10 cellular contexts compared by ENCODE assay signal in the genomic region with DNA sequence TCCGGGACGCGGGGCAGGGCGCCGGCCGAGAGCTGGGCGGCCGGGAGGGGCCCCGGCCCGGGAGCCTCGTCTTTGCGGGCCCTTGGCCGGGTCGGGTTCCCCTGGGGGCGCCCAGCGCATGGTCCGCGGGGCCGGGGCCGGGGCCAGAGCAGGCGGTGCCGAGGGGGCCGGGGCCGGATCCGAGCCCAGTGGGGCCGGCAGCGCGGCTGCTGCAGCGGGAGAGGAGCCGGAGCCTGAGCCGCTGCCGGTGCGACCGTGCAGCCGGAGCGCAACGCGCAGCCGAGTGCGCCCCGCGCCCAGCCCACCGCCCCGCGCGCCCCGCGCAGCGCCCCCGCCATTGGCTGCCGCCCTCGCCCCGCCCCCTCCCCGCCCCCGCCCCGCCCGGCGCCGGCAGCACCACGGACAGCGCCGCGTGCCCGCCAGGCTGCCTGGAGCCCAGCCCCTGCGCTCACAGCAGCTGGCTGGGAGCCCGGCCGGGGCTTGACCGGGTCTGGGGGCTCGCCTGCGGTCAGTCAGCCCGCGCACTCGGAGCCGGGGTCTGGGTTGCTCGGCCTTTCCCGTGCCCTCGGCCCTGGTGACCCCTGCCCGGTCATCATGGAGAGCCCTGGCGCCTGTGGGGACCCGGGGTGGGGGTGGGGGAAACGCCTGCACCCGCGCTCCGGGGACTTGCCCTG. TPM values are rescaled to one million over a fixed set of nuclear protein-coding genes. Genes with fewer than 3 reads are reported as not detected.
A peak's percentile ranks its signal among the peaks of the same experiment; 100 is the strongest.
DNase-seq lines count a peak whose midpoint lies in the region; ATAC-seq, FAIRE-seq and TF ChIP-seq lines count a peak whose summit lies in the region.
"Had no signal": no experiment of that assay in that cellular context is flagged by ENCODE, and none has a peak within 500 bp of the region (broad histone marks: within the 10 kb centered on the region; RNA-seq: fewer than 3 reads in every experiment).

Gene HRH3 (minus strand): TSS at position 287 of the 674 bp plus-strand sequence. CDS start 308 bp downstream, outside the sequence.

- DNase-seq in CD4-positive, alpha-beta T cell: peak in 9 of 10 experiments; percentile 13 to 53 (median 29)
- DNase-seq in T-helper 1 cell (peak in 3 of 5 donors; percentile 23 to 49 (median 23)), bronchial epithelial cell (ENCODE audit: low read depth) (no peak), left lung (peak in 1 of 2 donors; percentile 83), foreskin melanocyte (no peak)
- DNase-seq in stimulated activated naive CD8-positive, alpha-beta T cell treated with anti-CD3 and anti-CD28 coated beads, Interleukin-15, amount 100 ng/mL, for 72 hours: peak in 1 of 2 donors; percentile 36

- H3K4me3 ChIP-seq in bronchial epithelial cell (ENCODE audit: low read depth, low read length) (peak within 1 kb of the TSS; percentile 8), left lung (peak within 1 kb of the TSS in 1 of 2 donors; percentile 16)
- H3K4me3 ChIP-seq: uterus had no signal

- POLR2A ChIA-PET in CD4-positive, alpha-beta T cell (lab: Charles Lee): no interaction called here

- no peak within 1 kb of the TSS for H3K27ac ChIP-seq in CD4-positive, alpha-beta T cell (ENCODE audit: low read depth, low read length)
- no peak within 1 kb of the TSS for H3K27ac ChIP-seq in left lung
- H3K27ac ChIP-seq: uterus had no signal

- no peaks in the 10 kb centered on the region for H3K36me3 ChIP-seq in bronchial epithelial cell (ENCODE audit: control insufficient read depth, insufficient read depth, low read length)
- H3K36me3 ChIP-seq in left lung: no peaks in the 10 kb centered on the region
- H3K36me3 ChIP-seq: uterus had no signal

- H3K9me3 Mint-ChIP-seq in CD4-positive, alpha-beta T cell: no peaks in the 10 kb centered on the region
- no peaks in the 10 kb centered on the region for H3K9me3 Mint-ChIP-seq in stimulated activated naive CD8-positive, alpha-beta T cell treated with anti-CD3 and anti-CD28 coated beads, Interleukin-15, amount 100 ng/mL, for 72 hours

- no peak within 1 kb of the TSS for H3K27ac Mint-ChIP-seq in CD4-positive, alpha-beta T cell
- H3K27ac Mint-ChIP-seq in stimulated activated naive CD8-positive, alpha-beta T cell treated with anti-CD3 and anti-CD28 coated beads, Interleukin-15, amount 100 ng/mL, for 72 hours: no peak within 1 kb of the TSS

- peak; percentile 89 for ATAC-seq in CD4-positive, alpha-beta T cell (ENCODE audit: poor library complexity)
- ATAC-seq in HG02642 (IDR thresholded peaks at IDR 0.05; ENCODE audit: poor library complexity, unreplicated experiment) (peak; percentile 43), left lung (peak; percentile 84), GM18861 (IDR thresholded peaks at IDR 0.05; ENCODE audit: unreplicated experiment) (no peak)
- ATAC-seq in stimulated activated naive CD8-positive, alpha-beta T cell treated with anti-CD3 and anti-CD28 coated beads, Interleukin-15, amount 100 ng/mL, for 72 hours: peak; percentile 59

- H3K4me1 ChIP-seq in left lung: peaks cover 5 to 11% of the 10 kb centered on the region in 2 donors

- no peak for TF ChIP-seq CTCF in CD4-positive, alpha-beta T cell (IDR thresholded peaks at IDR 0.05)
- no peak for TF ChIP-seq CTCF in bronchial epithelial cell (IDR thresholded peaks at IDR 0.05; ENCODE audit: insufficient read depth, low read length, severe bottlenecking)
- no peak for TF ChIP-seq CTCF in left lung (IDR thresholded peaks at IDR 0.05)

- no peak for FAIRE-seq in bronchial epithelial cell (lab: Jason Lieb, UNC)

- intact Hi-C loops in CD4-positive, alpha-beta T cell (cut with DNase I, micrococcal nuclease): loop anchor here in 1 of 2 experiments (2.0 kb wide), 1 partner anchor 17 kb away; no protein-coding TSS in a partner anchor
- intact Hi-C loops in left lung (cut with DNase I): no loop called here

- no peak within 1 kb of the TSS for H3K4me3 Mint-ChIP-seq in CD4-positive, alpha-beta T cell
- H3K4me3 Mint-ChIP-seq in stimulated activated naive CD8-positive, alpha-beta T cell treated with anti-CD3 and anti-CD28 coated beads, Interleukin-15, amount 100 ng/mL, for 72 hours: peak within 1 kb of the TSS; percentile 31 to 69

- H3K27me3 ChIP-seq in CD4-positive, alpha-beta T cell (ENCODE audit: control insufficient read depth, insufficient read depth, low read length): peaks cover 52% of the 10 kb centered on the region
- peaks cover 32% of the 10 kb centered on the region for H3K27me3 ChIP-seq in bronchial epithelial cell (ENCODE audit: control insufficient read depth, insufficient read depth, low read length)
- peaks cover 46 to 99% of the 10 kb centered on the region in 2 donors for H3K27me3 ChIP-seq in left lung

- no peaks in the 10 kb centered on the region for H3K36me3 Mint-ChIP-seq in CD4-positive, alpha-beta T cell (ENCODE audit: low read depth)

- peaks cover 54% of the 10 kb centered on the region for H3K27me3 Mint-ChIP-seq in CD4-positive, alpha-beta T cell
- peaks cover 87% of the 10 kb centered on the region for H3K27me3 Mint-ChIP-seq in stimulated activated naive CD8-positive, alpha-beta T cell treated with anti-CD3 and anti-CD28 coated beads, Interleukin-15, amount 100 ng/mL, for 72 hours

- no peaks in the 10 kb centered on the region for H3K4me1 Mint-ChIP-seq in CD4-positive, alpha-beta T cell (ENCODE audit: low read depth)
- H3K4me1 Mint-ChIP-seq in stimulated activated naive CD8-positive, alpha-beta T cell treated with anti-CD3 and anti-CD28 coated beads, Interleukin-15, amount 100 ng/mL, for 72 hours: peaks cover 17% of the 10 kb centered on the region

- CTCF ChIA-PET in CD4-positive, alpha-beta T cell (lab: Charles Lee): no interaction called here

- no peaks in the 10 kb centered on the region for H3K9me3 ChIP-seq in CD4-positive, alpha-beta T cell (ENCODE audit: control insufficient read depth, low read length)
- H3K9me3 ChIP-seq in left lung: no peaks in the 10 kb centered on the region
- H3K9me3 ChIP-seq: uterus had no signal

RNA-seq across cellular contexts. Expression of gene HRH3, which starts in this region (rescaled TPM):
- not detected for total RNA-seq in CD4-positive, alpha-beta T cell
- total RNA-seq in bronchial epithelial cell (not detected in 2 replicates), left lung (not detected)
- total RNA-seq: epithelial cell of proximal tubule, uterus had no signal

Comparison
In these comparisons a context has a peak if more than half of its experiments do, and no peak if none do; other contexts are left out.
1. Peak in DNase-seq and ATAC-seq in CD4-positive, alpha-beta T cell; RNA of the gene not detected or under 1 TPM.
2. Peak in ATAC-seq in left lung; RNA of the gene not detected or under 1 TPM.
3. DNase-seq: peak in T-helper 1 cell (3 of 5); none in bronchial epithelial cell (single experiment) and foreskin melanocyte (single experiment).